ENCODE assay signal across 12 cellular contexts in the genomic region with DNA sequence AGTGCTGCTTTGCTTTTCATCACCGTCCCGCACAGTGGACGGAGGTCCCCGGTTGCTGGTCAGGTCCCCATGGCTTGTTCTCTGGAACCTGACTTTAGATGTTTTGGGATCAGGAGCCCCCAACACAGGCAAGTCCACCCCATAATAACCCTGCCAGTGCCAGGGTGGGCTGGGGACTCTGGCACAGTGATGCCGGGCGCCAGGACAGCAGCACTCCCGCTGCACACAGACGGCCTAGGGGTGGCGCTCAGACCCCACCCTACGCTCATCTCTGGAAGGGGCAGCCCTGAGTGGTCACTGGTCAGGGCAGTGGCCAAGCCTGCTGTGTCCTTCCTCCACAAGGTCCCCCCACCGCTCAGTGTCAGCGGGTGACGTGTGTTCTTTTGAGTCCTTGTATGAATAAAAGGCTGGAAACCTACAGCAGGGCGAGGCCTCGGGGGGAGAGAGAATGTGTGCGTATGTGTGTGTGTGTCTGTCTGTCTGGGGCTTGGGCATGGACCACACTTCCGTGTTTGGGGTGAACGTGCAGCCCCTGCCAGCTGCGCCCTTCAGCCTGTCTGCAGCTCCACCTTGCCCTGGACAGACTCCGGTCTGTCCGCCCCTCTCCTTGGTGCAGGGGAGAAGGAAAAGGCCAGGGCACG. TPM values are rescaled to one million over a fixed set of nuclear protein-coding genes. Genes with fewer than 3 reads are reported as not detected.
DNase-seq lines count a peak whose midpoint lies in the region; ATAC-seq and TF ChIP-seq lines count a peak whose summit lies in the region.
"Had no signal": no experiment of that assay in that cellular context is flagged by ENCODE, and none has a peak within 500 bp of the region (broad histone marks: within the 10 kb centered on the region; RNA-seq: fewer than 3 reads in every experiment).

No MANE protein-coding gene starts in this region.

- TF ChIP-seq CTCF in BE2C (IDR thresholded peaks at IDR 0.05; ENCODE audit: low read depth, low read length) (no peak), GM20000 (IDR thresholded peaks at IDR 0.05; ENCODE audit: extremely low read depth, missing control alignments) (no peak), HFFc6 (IDR thresholded peaks at IDR 0.05) (no peak)

- H3K27me3 Mint-ChIP-seq in effector memory CD8-positive, alpha-beta T cell = no peaks in the 10 kb centered on the region
- H3K27me3 Mint-ChIP-seq in T-helper 2 cell treated with Interferon-gamma antibody and Interleukin-4, amounts not matched to agents 5 μg/mL and 100 μg/mL, for 36 hours (ENCODE audit: low read depth) = no peaks in the 10 kb centered on the region
- peaks cover 20% of the 10 kb centered on the region for H3K27me3 Mint-ChIP-seq in HFFc6 (ENCODE audit: insufficient read depth)
- H3K27me3 Mint-ChIP-seq: activated naive CD4-positive, alpha-beta T cell treated with anti-CD3 and anti-CD28 coated beads, Interleukin-2, amount 50 U/mL, for 24 hours; stimulated activated naive B cell treated with anti-CD40 and anti-IgM and Interleukin-4, amounts not matched to agents 10 μg/mL and 1 μg/mL and 100 μg/mL, for 72 hours had no signal

- peak overlapping the region; percentile 22 for H3K27ac ChIP-seq in neuronal stem cell (replicated peaks; ENCODE audit: low read length)

- H3K23ac ChIP-seq in neuronal stem cell (ENCODE audit: low read depth, low read length, poor library complexity) = no peak overlapping the region

- H3K18ac ChIP-seq in neuronal stem cell (ENCODE audit: low read length) = peak overlapping the region; percentile 66

- H2BK12ac ChIP-seq in neuronal stem cell (ENCODE audit: low read length) = no peak overlapping the region

- WGBS in neuronal stem cell (ENCODE audit: extremely low coverage in 2 of 2, insufficient read length in 2 of 2, insufficient replicate concordance in 1 of 2), 2 donors = no CpG with 5 or more reads among the region's 22 CpGs

- H3K4me1 ChIP-seq in BE2C (peaks cover 3% of the 10 kb centered on the region), neuronal stem cell (ENCODE audit: control insufficient read depth in 2 of 2, insufficient read depth in 1 of 2, low read depth in 1 of 2, low read length in 2 of 2) (peaks cover 7 to 11% of the 10 kb centered on the region in 2 donors)

- H3K4ac ChIP-seq in neuronal stem cell (ENCODE audit: low read length) = no peak overlapping the region

- H3K27ac Mint-ChIP-seq in effector memory CD8-positive, alpha-beta T cell = no peak overlapping the region
- no peak overlapping the region for H3K27ac Mint-ChIP-seq in T-helper 2 cell treated with Interferon-gamma antibody and Interleukin-4, amounts not matched to agents 5 μg/mL and 100 μg/mL, for 36 hours
- H3K27ac Mint-ChIP-seq in HFFc6 = no peak overlapping the region
- H3K27ac Mint-ChIP-seq: activated naive CD4-positive, alpha-beta T cell treated with anti-CD3 and anti-CD28 coated beads, Interleukin-2, amount 50 U/mL, for 24 hours; stimulated activated naive B cell treated with anti-CD40 and anti-IgM and Interleukin-4, amounts not matched to agents 10 μg/mL and 1 μg/mL and 100 μg/mL, for 72 hours had no signal

- peak; percentile 7 for DNase-seq in BE2C
- peak; percentile 22 for DNase-seq in GM20000 (ENCODE audit: low spot score)
- DNase-seq in effector memory CD8-positive, alpha-beta T cell = peak in 2 of 3 experiments; percentile 0
- DNase-seq in neuronal stem cell (ENCODE audit: low spot score) = no peak
- DNase-seq in T-helper 2 cell treated with Interferon-gamma antibody and Interleukin-4, amounts not matched to agents 5 μg/mL and 100 μg/mL, for 36 hours (ENCODE audit: low spot score) = no peak
- no peak for DNase-seq in HFFc6
- no peak for DNase-seq in SKM-1 treated with dmso at 0.1 percent for 144 hours (lab: John Stamatoyannopoulos, UW; ENCODE audit: unreplicated experiment)
- DNase-seq: NCI-H2171; stimulated activated naive B cell treated with anti-CD40 and anti-IgM and Interleukin-4, amounts not matched to agents 10 μg/mL and 1 μg/mL and 100 μg/mL, for 72 hours had no signal

- no peak overlapping the region for H3K14ac ChIP-seq in neuronal stem cell (ENCODE audit: low read length)

- no peak overlapping the region for H2BK15ac ChIP-seq in neuronal stem cell (ENCODE audit: low read length)

- no peak for ATAC-seq in effector memory CD8-positive, alpha-beta T cell (replicated peaks)
- no peak for ATAC-seq in HG03280 (IDR thresholded peaks at IDR 0.05; ENCODE audit: unreplicated experiment)
- ATAC-seq: stimulated activated naive B cell treated with anti-CD40 and anti-IgM and Interleukin-4, amounts not matched to agents 10 μg/mL and 1 μg/mL and 100 μg/mL, for 72 hours had no signal

- no peak overlapping the region for H2AK5ac ChIP-seq in neuronal stem cell (ENCODE audit: low read depth, low read length)

- H3K36me3 Mint-ChIP-seq in effector memory CD8-positive, alpha-beta T cell (ENCODE audit: insufficient read depth) = peaks cover 6% of the 10 kb centered on the region
- no peaks in the 10 kb centered on the region for H3K36me3 Mint-ChIP-seq in T-helper 2 cell treated with Interferon-gamma antibody and Interleukin-4, amounts not matched to agents 5 μg/mL and 100 μg/mL, for 36 hours (ENCODE audit: low read depth)
- H3K36me3 Mint-ChIP-seq in HFFc6 (ENCODE audit: low read depth) = peaks cover 9% of the 10 kb centered on the region; the same call in 1 of the 2 replicates

- no peak overlapping the region for H3K4me3 Mint-ChIP-seq in effector memory CD8-positive, alpha-beta T cell
- no peak overlapping the region for H3K4me3 Mint-ChIP-seq in T-helper 2 cell treated with Interferon-gamma antibody and Interleukin-4, amounts not matched to agents 5 μg/mL and 100 μg/mL, for 36 hours
- no peak overlapping the region for H3K4me3 Mint-ChIP-seq in HFFc6
- H3K4me3 Mint-ChIP-seq: activated naive CD4-positive, alpha-beta T cell treated with anti-CD3 and anti-CD28 coated beads, Interleukin-2, amount 50 U/mL, for 24 hours; stimulated activated naive B cell treated with anti-CD40 and anti-IgM and Interleukin-4, amounts not matched to agents 10 μg/mL and 1 μg/mL and 100 μg/mL, for 72 hours had no signal

- H3K79me1 ChIP-seq in neuronal stem cell (ENCODE audit: low read depth, low read length) = peaks cover 10% of the 10 kb centered on the region

- H3K9me3 ChIP-seq in BE2C = peaks cover 3% of the 10 kb centered on the region; the same call in 1 of the 2 replicates
- H3K9me3 ChIP-seq in neuronal stem cell (replicated peaks in 1 of 2; ENCODE audit: control insufficient read depth in 2 of 2, insufficient read depth in 1 of 2, low read depth in 1 of 2, low read length in 2 of 2) = peaks cover 4 to 6% of the 10 kb centered on the region in 2 donors

- no peak overlapping the region for H4K91ac ChIP-seq in neuronal stem cell (ENCODE audit: low read depth, low read length, poor library complexity)

- no peak overlapping the region for H2AFZ ChIP-seq in neuronal stem cell (ENCODE audit: low read length)

- peak overlapping the region; percentile 5 for H2BK5ac ChIP-seq in neuronal stem cell (ENCODE audit: low read length)

- no peak overlapping the region for H3K9ac ChIP-seq in neuronal stem cell (ENCODE audit: low read depth, low read length, poor library complexity)

- H2BK120ac ChIP-seq in neuronal stem cell (ENCODE audit: low read depth, low read length) = no peak overlapping the region

- H4K8ac ChIP-seq in neuronal stem cell (ENCODE audit: low read depth, low read length) = no peak overlapping the region

- H3K4me1 Mint-ChIP-seq in effector memory CD8-positive, alpha-beta T cell (ENCODE audit: low read depth in 2 of 2) = peaks cover 0 to 1% of the 10 kb centered on the region in 2 donors
- H3K4me1 Mint-ChIP-seq in T-helper 2 cell treated with Interferon-gamma antibody and Interleukin-4, amounts not matched to agents 5 μg/mL and 100 μg/mL, for 36 hours (ENCODE audit: low read depth) = no peaks in the 10 kb centered on the region
- H3K4me1 Mint-ChIP-seq in HFFc6 (ENCODE audit: low read depth) = no peaks in the 10 kb centered on the region
- H3K4me1 Mint-ChIP-seq: activated naive CD4-positive, alpha-beta T cell treated with anti-CD3 and anti-CD28 coated beads, Interleukin-2, amount 50 U/mL, for 24 hours had no signal

- H3K9me3 Mint-ChIP-seq in effector memory CD8-positive, alpha-beta T cell = no peaks in the 10 kb centered on the region
- H3K9me3 Mint-ChIP-seq in T-helper 2 cell treated with Interferon-gamma antibody and Interleukin-4, amounts not matched to agents 5 μg/mL and 100 μg/mL, for 36 hours = no peaks in the 10 kb centered on the region
- peaks cover 14% of the 10 kb centered on the region for H3K9me3 Mint-ChIP-seq in HFFc6
- H3K9me3 Mint-ChIP-seq: activated naive CD4-positive, alpha-beta T cell treated with anti-CD3 and anti-CD28 coated beads, Interleukin-2, amount 50 U/mL, for 24 hours; stimulated activated naive B cell treated with anti-CD40 and anti-IgM and Interleukin-4, amounts not matched to agents 10 μg/mL and 1 μg/mL and 100 μg/mL, for 72 hours had no signal

- H3K27me3 ChIP-seq in BE2C = no peaks in the 10 kb centered on the region
- peaks cover 0 to 2% (median 0%) of the 10 kb centered on the region in 3 experiments for H3K27me3 ChIP-seq in neuronal stem cell (ENCODE audit: control insufficient read depth in 3 of 3, insufficient read depth in 3 of 3, low read depth in 1 of 3, low read length in 3 of 3)
- H3K27me3 ChIP-seq: heart right ventricle had no signal

- no peak overlapping the region for H3K4me3 ChIP-seq in BE2C (ENCODE audit: low read depth, low read length)
- H3K4me3 ChIP-seq in neuronal stem cell (ENCODE audit: low read length in 2 of 2) = no peak overlapping the region
- H3K4me3 ChIP-seq: heart right ventricle had no signal

- H3K36me3 ChIP-seq in BE2C (no peaks in the 10 kb centered on the region; the same call in 1 of the 2 replicates), neuronal stem cell (replicated peaks in 1 of 2; ENCODE audit: control insufficient read depth in 2 of 2, insufficient read depth in 2 of 2, low read length in 2 of 2) (peaks cover 30 to 38% of the 10 kb centered on the region in 2 donors)

- no peak overlapping the region for H3K4me2 ChIP-seq in neuronal stem cell (ENCODE audit: insufficient read depth, low read length, poor library complexity, severe bottlenecking)

RNA-seq across cellular contexts. Expression of a gene that starts 32.3 kb away (rescaled TPM):
- polyA plus RNA-seq in BE2C (2012; ENCODE audit: insufficient read depth, insufficient read length, low read depth) = 46.0 TPM
- polyA plus RNA-seq in neuronal stem cell (2013, experiment 1 of 2) = 78.0 TPM
- polyA plus RNA-seq in neuronal stem cell (2013, experiment 2 of 2) = 77.4 TPM
- 100 to 1,000 TPM; 315 to 403 (median 350) TPM for total RNA-seq in HFFc6 (2021; fragmentation: NEBNext Ultra II Directional; extraction: Animal tissue kit (Norgen Biotek cat#: 25700))

Comparison
In these comparisons a context has a peak if more than half of its experiments do, and no peak if none do; other contexts are left out.
1. DNase-seq: peak in BE2C (single experiment), GM20000 (single experiment) and effector memory CD8-positive, alpha-beta T cell (2 of 3); none in neuronal stem cell (single experiment), T-helper 2 cell treated with Interferon-gamma antibody and Interleukin-4, amounts not matched to agents 5 μg/mL and 100 μg/mL, for 36 hours (single experiment), HFFc6 (single experiment) and SKM-1 treated with dmso at 0.1 percent for 144 hours (single experiment).